Comparison of ENCODE assay signal across 8 cellular contexts in genomic region chr14:40445020-40445419, GRCh38.
"Had no signal": no experiment of that assay in that cellular context is flagged by ENCODE, and none has a peak within 500 bp of the region (broad histone marks: within the 10 kb centered on the region; RNA-seq: fewer than 3 reads in every experiment).

No MANE protein-coding gene starts in this region.

- FAIRE-seq: G401.6, GM12878, GM12891, GM12892, GM18507, GM19239 had no signal

- ATAC-seq: GM12878 had no signal

- H3K4me3 ChIP-seq: GM12878 had no signal

- DNase-seq: GDM1, GF-D8 had no signal
